8 cellular contexts compared by ENCODE assay signal in the genomic region with DNA sequence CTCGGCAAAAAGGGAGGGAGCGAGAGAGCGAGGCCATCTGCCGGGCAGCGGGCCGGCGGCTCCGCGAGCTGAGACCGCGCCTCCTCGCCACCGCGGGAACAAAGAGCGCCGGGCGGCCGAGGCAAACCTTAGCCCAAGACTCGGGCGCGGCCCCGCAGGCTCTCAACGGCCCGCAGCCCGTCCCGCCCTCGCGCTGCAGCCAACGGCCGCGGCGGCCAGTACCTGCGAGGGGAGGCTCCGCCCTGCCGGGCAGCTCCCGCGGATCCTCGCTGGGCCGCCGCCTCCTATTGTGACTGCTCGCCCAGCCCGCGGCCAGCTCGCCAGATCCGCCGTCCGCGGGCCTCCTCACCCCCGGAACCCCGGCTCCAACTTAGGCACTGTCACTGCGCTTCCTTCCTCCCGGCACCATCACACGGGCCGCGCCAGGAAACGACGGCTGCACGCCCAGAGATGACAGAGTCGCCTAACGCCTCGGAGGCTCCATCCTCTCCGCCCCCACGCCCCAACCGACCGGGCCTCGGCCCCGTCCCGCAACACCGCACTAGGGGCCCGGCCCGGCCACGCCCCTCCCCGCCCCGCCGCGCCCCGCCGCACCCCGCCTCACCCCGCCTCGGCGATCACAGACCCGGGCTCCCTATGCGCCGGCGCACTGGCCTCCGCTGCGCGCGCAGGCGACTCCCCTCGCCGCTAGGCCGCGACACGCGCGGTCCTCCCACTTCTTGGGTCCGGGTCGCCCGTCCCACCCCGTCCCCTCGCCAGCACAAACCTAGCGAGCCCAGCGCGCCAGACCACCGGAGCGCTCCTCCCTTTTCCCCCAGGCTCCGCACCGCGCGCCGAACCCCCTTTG. TPM values are rescaled to one million over a fixed set of nuclear protein-coding genes. Genes with fewer than 3 reads are reported as not detected.
DNase-seq lines count a peak whose midpoint lies in the region; ATAC-seq and TF ChIP-seq lines count a peak whose summit lies in the region.

No MANE protein-coding gene starts in this region.

- peak overlapping the region; percentile 99 for H3K27ac ChIP-seq in layer of hippocampus (ENCODE audit: low read depth, low read length)

- H3K36me3 Mint-ChIP-seq in chondrocyte (ENCODE audit: low read depth), result peaks cover 1% of the 10 kb centered on the region

- peak overlapping the region; percentile 98 for H3K27ac Mint-ChIP-seq in chondrocyte (ENCODE audit: unreplicated experiment)

- DNase-seq in AG20443 (ENCODE audit: low spot score) (peak; percentile 99), NCI-H446 treated with DMSO at 0.1 percent for 48 hours (lab: John Stamatoyannopoulos, UW) (peak; percentile 76), chondrocyte (ENCODE audit: low spot score) (peak; percentile 90)
- peak; percentile 86 to 87 for DNase-seq in activated CD4-positive, alpha-beta T cell treated with anti-CD3 and anti-CD28 coated beads for 24 hours (ENCODE audit: low read depth in 2 of 2)
- DNase-seq in stimulated activated CD4-positive, alpha-beta T cell treated with anti-CD3 and anti-CD28 coated beads, Interleukin-1b, Interleukin-23, amount 100 ng/mL, for 24 hours (ENCODE audit: low read depth in 4 of 4, low spot score in 1 of 4), result peak; percentile 78 to 87 (median 85)

- H3K27me3 Mint-ChIP-seq in chondrocyte (ENCODE audit: low read depth), result no peaks in the 10 kb centered on the region

- no peaks in the 10 kb centered on the region for H3K27me3 ChIP-seq in layer of hippocampus (ENCODE audit: control insufficient read depth, insufficient read depth, low read length)

- H3K4me3 Mint-ChIP-seq in chondrocyte (ENCODE audit: unreplicated experiment), result peak overlapping the region; percentile 96

- no peak for TF ChIP-seq CTCF in chondrocyte (IDR thresholded peaks at IDR 0.05)

- peaks cover 36% of the 10 kb centered on the region for H3K4me1 Mint-ChIP-seq in chondrocyte (ENCODE audit: low read depth)

- H3K9me3 Mint-ChIP-seq in chondrocyte (ENCODE audit: low read depth), result no peaks in the 10 kb centered on the region

- peak; percentile 54 for ATAC-seq in GM19043 (IDR thresholded peaks at IDR 0.05; ENCODE audit: low read depth, unreplicated experiment)
- peak; percentile 61 for ATAC-seq in HG03342 (IDR thresholded peaks at IDR 0.05; ENCODE audit: unreplicated experiment)

RNA-seq across cellular contexts. Expression of a gene that starts 0.5 kb away (rescaled TPM):
- total RNA-seq in chondrocyte, result 21.3 to 25.0 TPM (median 22.6 TPM) in 3 replicates

Comparison
In these comparisons a context has a peak if more than half of its experiments do, and no peak if none do; other contexts are left out.
1. Peak in every context shown above with its lines: DNase-seq, ATAC-seq and H3K27ac ChIP-seq.